Comparison of ENCODE assay signal across 8 cellular contexts in genomic region chr20:50959543-50960126, GRCh38. TPM values are rescaled to one million over a fixed set of nuclear protein-coding genes. Genes with fewer than 3 reads are reported as not detected.
A peak's percentile ranks its signal among the peaks of the same experiment; 100 is the strongest.
DNase-seq lines count a peak whose midpoint lies in the region; ATAC-seq, FAIRE-seq and TF ChIP-seq lines count a peak whose summit lies in the region.

No MANE protein-coding gene starts in this region.

- H3K27me3 ChIP-seq in BLaER1 (no peaks in the 10 kb centered on the region), H1 (replicated peaks in 1 of 4; ENCODE audit: control insufficient read depth in 3 of 4, extremely low read depth in 1 of 4, insufficient read depth in 3 of 4, low read length in 3 of 4) (no peaks in the 10 kb centered on the region), neural cell (ENCODE audit: insufficient read depth, low read depth, low read length) (no peaks in the 10 kb centered on the region)

- H3K4me3 ChIP-seq in BLaER1 (peak overlapping the region; percentile 90), NB4 (ENCODE audit: low read depth, low read length) (peak overlapping the region; percentile 88), H1 (ENCODE audit: extremely low read depth in 1 of 4, insufficient read depth in 2 of 4, low read depth in 3 of 4, low read length in 4 of 4) (peak overlapping the region; percentile 77 to 99 (median 94)), neural cell (ENCODE audit: low read length) (peak overlapping the region; percentile 84)

- no peak overlapping the region for H2BK12ac ChIP-seq in H1 (ENCODE audit: low read depth, low read length)

- ATAC-seq in GM19452 (IDR thresholded peaks at IDR 0.05; ENCODE audit: unreplicated experiment) (no peak), HG02840 (IDR thresholded peaks at IDR 0.05; ENCODE audit: low FRiP score, unreplicated experiment) (no peak)

- 90% methylated on average over 25 of the region's 25 CpGs; no CpG with 5 or more reads in 1 of the 2 experiments for WGBS in H1 (ENCODE audit: extremely low coverage in 1 of 2, insufficient coverage in 1 of 2, insufficient read length in 1 of 2, insufficient replicate concordance in 2 of 2, low coverage in 1 of 2, low lambda C conversion rate in 2 of 2, missing lambda C conversion rate in 1 of 2), 2 experiments

- TF ChIP-seq RAD21 in H1 (IDR thresholded peaks at IDR 0.05 in 1 of 2, conservative IDR thresholded peaks at IDR 0.05 in 1 of 2; ENCODE audit: low read depth in 2 of 2, low read length in 2 of 2) (no peak), neural cell (conservative IDR thresholded peaks at IDR 0.05) (no peak)

- no peak overlapping the region for H2BK15ac ChIP-seq in H1 (ENCODE audit: low read length)

- no peak overlapping the region for H4K5ac ChIP-seq in H1 (ENCODE audit: insufficient read length, low read depth, low read length)

- peak overlapping the region; percentile 66 for H2BK5ac ChIP-seq in H1 (ENCODE audit: low read depth, low read length)

- no peak for DNase-seq in NB4 (ENCODE audit: low read depth)
- DNase-seq in H1 (ENCODE audit: low read depth in 1 of 2, low spot score in 2 of 2) = no peak
- DNase-seq in MV-4-11 (lab: John Stamatoyannopoulos, UW) = no peak
- no peak for DNase-seq in posterior cingulate gyrus

- H3K36me3 ChIP-seq in BLaER1 = peaks cover 20% of the 10 kb centered on the region
- H3K36me3 ChIP-seq in H1 (ENCODE audit: control insufficient read depth in 2 of 4, insufficient read depth in 4 of 4, low read length in 3 of 4) = peaks cover 0 to 4% (median 1%) of the 10 kb centered on the region in 4 experiments; a peak in 1 of 8 replicates
- H3K36me3 ChIP-seq in neural cell (ENCODE audit: insufficient read depth, low read length) = no peaks in the 10 kb centered on the region

- no peak overlapping the region for H3K14ac ChIP-seq in H1 (ENCODE audit: insufficient read length)

- peaks cover 8% of the 10 kb centered on the region; the same call in 1 of the 2 replicates for H3K79me1 ChIP-seq in H1 (ENCODE audit: low read depth, low read length)

- no peak overlapping the region for H2BK20ac ChIP-seq in H1 (ENCODE audit: low read length)

- H4K8ac ChIP-seq in H1 (ENCODE audit: extremely low read depth, insufficient read depth, low read length) = peak overlapping the region; percentile 97; the same call in 1 of the 2 replicates

- H3K9me3 ChIP-seq in BLaER1 (no peaks in the 10 kb centered on the region), H1 (ENCODE audit: insufficient read depth in 2 of 2, low read depth in 1 of 2, low read length in 1 of 2) (no peaks in the 10 kb centered on the region), neural cell (ENCODE audit: low read length) (no peaks in the 10 kb centered on the region)

- no peak overlapping the region for H3K23ac ChIP-seq in H1 (ENCODE audit: insufficient read length)

- H2AK5ac ChIP-seq in H1 (ENCODE audit: low read depth, low read length) = no peak overlapping the region; the same call in 1 of the 2 replicates

- peak overlapping the region; percentile 98 for H3K9ac ChIP-seq in BLaER1
- H3K9ac ChIP-seq in H1 (replicated peaks in 1 of 4; ENCODE audit: extremely low read depth in 1 of 4, low read depth in 3 of 4, low read length in 3 of 4) = peak overlapping the region in 3 of 4 experiments; percentile 80 to 97 (median 92); a peak in 5 of 7 replicates
- peak overlapping the region; percentile 84 for H3K9ac ChIP-seq in neural cell (ENCODE audit: low read length)

- no peak overlapping the region for H3K4ac ChIP-seq in H1 (replicated peaks; ENCODE audit: insufficient read length, low read depth, low read length)

- no peak for FAIRE-seq in H1 (lab: Jason Lieb, UNC)

- H3F3A ChIP-seq in neural cell (ENCODE audit: insufficient read depth, low read length, poor library complexity, severe bottlenecking) = no peaks in the 10 kb centered on the region

- H3K18ac ChIP-seq in H1 (ENCODE audit: extremely low read depth, low read length) = no peak overlapping the region

- intact Hi-C loops in posterior cingulate gyrus (cut with DNase I) = loop anchor here (2.0 kb wide), 1 partner anchor 29 kb away; the partner anchor contains the start of gene ADNP

- H3K4me1 ChIP-seq in BLaER1 (peaks cover 39% of the 10 kb centered on the region), H1 (replicated peaks in 1 of 4; ENCODE audit: control insufficient read depth in 3 of 4, insufficient read depth in 4 of 4, low read length in 3 of 4) (peaks cover 4 to 8% (median 6%) of the 10 kb centered on the region in 4 experiments)

- 0 out of 2 replicates have a peak overlapping the region, but pooled peaks have one; percentile 99 for H3K27ac ChIP-seq in BLaER1
- H3K27ac ChIP-seq in H1 (ENCODE audit: low read depth, low read length) = no peak overlapping the region
- peak overlapping the region; percentile 83 for H3K27ac ChIP-seq in neural cell (ENCODE audit: low read length)

- POLR2A ChIA-PET in H1 (lab: Charles Lee; ENCODE audit: partially characterized antibody) = interaction anchor here (2.0 kb wide), 1 partner anchor 16 kb away, joined by 5 read pairs; no protein-coding TSS in a partner anchor

- H3K79me2 ChIP-seq in H1 (ENCODE audit: control insufficient read depth in 1 of 2, insufficient read depth in 2 of 2, low read length in 2 of 2) (peaks cover 23 to 59% of the 10 kb centered on the region in 2 experiments), neural cell (replicated peaks; ENCODE audit: insufficient read depth, low read length) (peaks cover 53% of the 10 kb centered on the region)

- TF ChIP-seq CTCF in NB4 (IDR thresholded peaks at IDR 0.05; ENCODE audit: low read depth, low read length) (no peak), H1 (IDR thresholded peaks at IDR 0.05; ENCODE audit: control extremely low read depth in 1 of 3, insufficient read depth in 1 of 3, low read depth in 1 of 3, low read length in 3 of 3) (no peak), neural cell (IDR thresholded peaks at IDR 0.05; ENCODE audit: poor library complexity, severe bottlenecking) (no peak)

- H4K91ac ChIP-seq in H1 (replicated peaks; ENCODE audit: insufficient read length, low read length) = no peak overlapping the region

- CTCF ChIA-PET in H1 (lab: Charles Lee; ENCODE audit: partially characterized antibody) = no interaction called here

- H3K23me2 ChIP-seq in H1 (ENCODE audit: low read depth, low read length) = peaks cover 15% of the 10 kb centered on the region

- H3K4me2 ChIP-seq in BLaER1 (peak overlapping the region; percentile 97), H1 (ENCODE audit: insufficient read depth in 1 of 2, low read depth in 2 of 2, low read length in 2 of 2) (peak overlapping the region; percentile 96 to 98), neural cell (ENCODE audit: low read length) (peak overlapping the region; percentile 79)

- TF ChIP-seq POLR2A in NB4 (IDR thresholded peaks at IDR 0.05; ENCODE audit: extremely low read depth, insufficient read length) (no peak), H1 (IDR thresholded peaks at IDR 0.05; ENCODE audit: control extremely low read depth in 1 of 2, low read depth in 2 of 2, low read length in 2 of 2) (no peak)

- no peak for TF ChIP-seq EP300 in H1 (IDR thresholded peaks at IDR 0.05; ENCODE audit: borderline replicate concordance in 1 of 2, low read depth in 2 of 2, low read length in 2 of 2)
- TF ChIP-seq EP300 in neural cell (conservative IDR thresholded peaks at IDR 0.05; ENCODE audit: poor library complexity, severe bottlenecking) = no peak

- no peak overlapping the region for H2AFZ ChIP-seq in H1 (ENCODE audit: low read length)
- H2AFZ ChIP-seq in neural cell (ENCODE audit: low read depth, low read length) = no peak overlapping the region

- H3K56ac ChIP-seq in H1 (replicated peaks; ENCODE audit: insufficient read length, low read depth, low read length) = no peak overlapping the region

- peaks cover 58% of the 10 kb centered on the region for H4K20me1 ChIP-seq in BLaER1
- peaks cover 14 to 20% of the 10 kb centered on the region in 2 experiments for H4K20me1 ChIP-seq in H1 (replicated peaks in 1 of 2; ENCODE audit: control insufficient read depth in 1 of 2, insufficient read depth in 2 of 2, low read length in 2 of 2)
- H4K20me1 ChIP-seq in neural cell (ENCODE audit: insufficient read depth) = no peaks in the 10 kb centered on the region

- H3K9me2 ChIP-seq in neural cell (ENCODE audit: insufficient read depth, low read length) = no peaks in the 10 kb centered on the region

- no peak overlapping the region for H2BK120ac ChIP-seq in H1 (replicated peaks; ENCODE audit: low read depth, low read length)

RNA-seq across cellular contexts. Expression of gene MOCS3, which starts 1.0 kb away (rescaled TPM):
- total RNA-seq in H1 (2021; fragmentation: NEBNext Ultra II Directional; extraction: Animal tissue kit (Norgen Biotek cat#: 25700)) = 6.1 and 6.3 TPM in 2 replicates
- polyA plus RNA-seq in H1 (2011; rRNA removed) (6.2 and 8.1 TPM in 2 replicates), neural cell (5.5 and 5.6 TPM in 2 replicates)
- 6.4 TPM for polyA plus RNA-seq in H1 (2011; cell fraction: cytosol; rRNA removed)
- 4.9 TPM for polyA plus RNA-seq in H1 (2011; cell fraction: nucleus; rRNA removed)
- polyA plus RNA-seq in H1 (2012, experiment 1 of 2) = 2.8 to 4.9 TPM (median 4.3 TPM) in 4 replicates
- 4.4 TPM for polyA plus RNA-seq in H1 (2012, experiment 2 of 2)
- polyA plus RNA-seq in H1 (2013, experiment 1 of 2) = 3.5 TPM
- 3.3 TPM for polyA plus RNA-seq in H1 (2013, experiment 2 of 2)
- polyA minus RNA-seq in H1 (2011; rRNA and poly(A)+ RNA removed) = 7.7 and 8.5 TPM in 2 replicates
- polyA minus RNA-seq in H1 (2011; cell fraction: cytosol; rRNA and poly(A)+ RNA removed) = 4.9 TPM
- 7.2 TPM for polyA minus RNA-seq in H1 (2011; cell fraction: nucleus; rRNA and poly(A)+ RNA removed)
- polyA minus RNA-seq in neural cell = 12.4 and 14.1 TPM in 2 replicates

RNA-seq across cellular contexts. Expression of gene DPM1, which starts 1.3 kb away (rescaled TPM):
- total RNA-seq in H1 (2021; fragmentation: NEBNext Ultra II Directional; extraction: Animal tissue kit (Norgen Biotek cat#: 25700)) = 57.0 and 61.1 TPM in 2 replicates
- polyA plus RNA-seq in H1 (2011; rRNA removed) (21.6 and 42.3 TPM in 2 replicates), neural cell (95.5 and 137 TPM in 2 replicates)
- 60.2 TPM for polyA plus RNA-seq in H1 (2011; cell fraction: cytosol; rRNA removed)
- polyA plus RNA-seq in H1 (2011; cell fraction: nucleus; rRNA removed) = 12.3 TPM
- 44.2 to 56.2 TPM (median 49.1 TPM) in 4 replicates for polyA plus RNA-seq in H1 (2012, experiment 1 of 2)
- 19.1 TPM for polyA plus RNA-seq in H1 (2012, experiment 2 of 2)
- 52.4 TPM for polyA plus RNA-seq in H1 (2013, experiment 1 of 2)
- polyA plus RNA-seq in H1 (2013, experiment 2 of 2) = 53.5 TPM
- 12.4 and 19.3 TPM in 2 replicates for polyA minus RNA-seq in H1 (2011; rRNA and poly(A)+ RNA removed)
- polyA minus RNA-seq in H1 (2011; cell fraction: cytosol; rRNA and poly(A)+ RNA removed) = 19.7 TPM
- polyA minus RNA-seq in H1 (2011; cell fraction: nucleus; rRNA and poly(A)+ RNA removed) = 14.7 TPM
- polyA minus RNA-seq in neural cell = 52.6 and 57.3 TPM in 2 replicates

RNA-seq across cellular contexts. Expression of gene ADNP, which starts 28.4 kb away (rescaled TPM):
- total RNA-seq in H1 (2021; fragmentation: NEBNext Ultra II Directional; extraction: Animal tissue kit (Norgen Biotek cat#: 25700)) = 123 and 129 TPM in 2 replicates
- 21.1 and 31.6 TPM in 2 replicates for polyA plus RNA-seq in H1 (2011; rRNA removed)
- 34.0 TPM for polyA plus RNA-seq in H1 (2011; cell fraction: cytosol; rRNA removed)
- 35.9 TPM for polyA plus RNA-seq in H1 (2011; cell fraction: nucleus; rRNA removed)
- polyA plus RNA-seq in H1 (2012, experiment 1 of 2) = 72.1 to 113 TPM (median 81.0 TPM) in 4 replicates
- polyA plus RNA-seq in H1 (2012, experiment 2 of 2) = 10.8 TPM
- polyA plus RNA-seq in H1 (2013, experiment 1 of 2) = 72.0 TPM
- 69.3 TPM for polyA plus RNA-seq in H1 (2013, experiment 2 of 2)
- polyA minus RNA-seq in H1 (2011; rRNA and poly(A)+ RNA removed) = 69.9 and 98.9 TPM in 2 replicates
- polyA minus RNA-seq in H1 (2011; cell fraction: cytosol; rRNA and poly(A)+ RNA removed) = 58.9 TPM
- polyA minus RNA-seq in H1 (2011; cell fraction: nucleus; rRNA and poly(A)+ RNA removed) = 74.3 TPM
- 78.5 and 81.4 TPM in 2 replicates for polyA plus RNA-seq in neural cell
- 118 and 167 TPM in 2 replicates for polyA minus RNA-seq in neural cell
